Comparison of ENCODE assay signal across 8 cellular contexts in genomic region chr18:59402432-59403090, GRCh38. TPM values are rescaled to one million over a fixed set of nuclear protein-coding genes. Genes with fewer than 3 reads are reported as not detected.
DNase-seq lines count a peak whose midpoint lies in the region; ATAC-seq and TF ChIP-seq lines count a peak whose summit lies in the region.

No MANE protein-coding gene starts in this region.

- no peaks in the 10 kb centered on the region for H3K36me3 ChIP-seq in BJ (ENCODE audit: control insufficient read depth, insufficient read depth, low read length)
- no peaks in the 10 kb centered on the region for H3K36me3 ChIP-seq in kidney epithelial cell (ENCODE audit: control insufficient read depth, insufficient read depth, low read length)

- H3K27ac Mint-ChIP-seq in WTC11, result no peak overlapping the region

- no peak overlapping the region for H3K4me3 Mint-ChIP-seq in WTC11

- CTCF ChIA-PET in BJ (lab: Yijun Ruan, JAX), result interaction anchor here (0.6 to 4.4 kb wide), 55 partner anchors 8 to 1257 kb away, joined by 3 to 110 read pairs (median 5); partner anchors contain the start of genes CPLX4, GRP, LMAN1 and RAX
- CTCF ChIA-PET in WTC11 (lab: Charles Lee), result interaction anchor here (0.5 to 2.7 kb wide), 61 partner anchors 10 to 421 kb away, joined by 3 to 133 read pairs (median 6); partner anchors contain the start of genes CCBE1, CPLX4, GRP and LMAN1

- POLR2A ChIA-PET in BJ (lab: Charles Lee), result no interaction called here
- POLR2A ChIA-PET in WTC11 (lab: Charles Lee), result interaction anchor here (0.5 to 1.5 kb wide), 4 partner anchors 22 to 134 kb away, joined by 3 to 5 read pairs (median 4); no protein-coding TSS in a partner anchor

- ATAC-seq in HG03196 (IDR thresholded peaks at IDR 0.05; ENCODE audit: unreplicated experiment) (peak; percentile 95), WTC11 (peak; percentile 100)

- H3K36me3 Mint-ChIP-seq in WTC11, result no peaks in the 10 kb centered on the region

- H3K9me3 Mint-ChIP-seq in WTC11, result no peaks in the 10 kb centered on the region

- TF ChIP-seq CTCF in BJ (IDR thresholded peaks at IDR 0.05; ENCODE audit: insufficient read depth, low read depth, low read length) (peak; percentile 99), WTC11 (IDR thresholded peaks at IDR 0.05) (peak; percentile 71), cardiac fibroblast (IDR thresholded peaks at IDR 0.05; ENCODE audit: low read depth, low read length) (peak; percentile 99), kidney epithelial cell (IDR thresholded peaks at IDR 0.05; ENCODE audit: insufficient read depth, low read length, poor library complexity, severe bottlenecking) (peak; percentile 99)

- peaks cover 5% of the 10 kb centered on the region for H3K4me1 Mint-ChIP-seq in WTC11

- peaks cover 8% of the 10 kb centered on the region for H3K27me3 Mint-ChIP-seq in WTC11 (ENCODE audit: low read depth)

- H3K4me3 ChIP-seq in BJ (ENCODE audit: low read depth, low read length) (no peak overlapping the region), cardiac fibroblast (replicated peaks in 1 of 2; ENCODE audit: low read depth in 2 of 2, low read length in 2 of 2) (no peak overlapping the region), kidney epithelial cell (ENCODE audit: low read depth, low read length) (no peak overlapping the region)

- H3K27me3 ChIP-seq in BJ (ENCODE audit: control insufficient read depth, insufficient read depth, low read length) (no peaks in the 10 kb centered on the region), kidney epithelial cell (ENCODE audit: control insufficient read depth, insufficient read depth, low read length) (no peaks in the 10 kb centered on the region)

- peak; percentile 4 for DNase-seq in BJ (ENCODE audit: low read depth)
- peak; percentile 68 for DNase-seq in GM19238 (ENCODE audit: insufficient read length, low spot score)
- peak; percentile 95 for DNase-seq in NCI-H2227 (lab: John Stamatoyannopoulos, UW; ENCODE audit: unreplicated experiment)
- DNase-seq in WTC11 (ENCODE audit: low spot score), result peak; percentile 88
- peak; percentile 75 to 78 for DNase-seq in cardiac fibroblast (ENCODE audit: low read depth in 2 of 2)
- peak; percentile 65 for DNase-seq in kidney epithelial cell (ENCODE audit: low read depth)
- peak; percentile 77 for DNase-seq in stimulated activated CD4-positive, alpha-beta T cell treated with anti-CD3 and anti-CD28 coated beads, Interleukin-4, amount 100 ng/mL, for 24 hours

TF ChIP-seq in WTC11, 78 proteins besides CTCF, POLR2A, EP300 and RAD21 (continues in another document):
- TF ChIP-seq HMGXB4 (CRISPR knock-in tag; IDR thresholded peaks at IDR 0.05) (peak; percentile 76), FOXK1 (CRISPR knock-in tag; IDR thresholded peaks at IDR 0.05) (peak; percentile 75), SP1 (CRISPR knock-in tag; conservative IDR thresholded peaks at IDR 0.05) (0 out of 2 replicates have a peak, but pooled peaks have one; percentile 21), MAX (CRISPR knock-in tag; IDR thresholded peaks at IDR 0.05) (peak; percentile 73), CBFB (CRISPR knock-in tag; IDR thresholded peaks at IDR 0.05; ENCODE audit: low read depth) (peak; percentile 54; the same call in 1 of the 2 replicates), ZNF416 (CRISPR knock-in tag; IDR thresholded peaks at IDR 0.05) (no peak), RORB (CRISPR knock-in tag; IDR thresholded peaks at IDR 0.05) (no peak), GTF2I (CRISPR knock-in tag; conservative IDR thresholded peaks at IDR 0.05) (no peak), FOXP1 (CRISPR knock-in tag; IDR thresholded peaks at IDR 0.05; ENCODE audit: borderline replicate concordance) (0 out of 2 replicates have a peak, but pooled peaks have one; percentile 53), ETV6 (CRISPR knock-in tag; IDR thresholded peaks at IDR 0.05) (peak; percentile 63; the same call in 1 of the 2 replicates), E2F5 (CRISPR knock-in tag; IDR thresholded peaks at IDR 0.05) (no peak), ZNF263 (CRISPR knock-in tag; IDR thresholded peaks at IDR 0.05; ENCODE audit: low read depth) (no peak), FOXP4 (CRISPR knock-in tag; IDR thresholded peaks at IDR 0.05) (no peak), ZBTB21 (CRISPR knock-in tag; IDR thresholded peaks at IDR 0.05; ENCODE audit: borderline replicate concordance) (peak; percentile 85; the same call in 1 of the 2 replicates), ZNF232 (CRISPR knock-in tag; IDR thresholded peaks at IDR 0.05) (0 out of 2 replicates have a peak, but pooled peaks have one; percentile 19), CREM (CRISPR knock-in tag; IDR thresholded peaks at IDR 0.05) (0 out of 2 replicates have a peak, but pooled peaks have one; percentile 26), ARID4B (CRISPR knock-in tag; IDR thresholded peaks at IDR 0.05; ENCODE audit: borderline replicate concordance) (peak; percentile 26; the same call in 1 of the 2 replicates)

RNA-seq across cellular contexts. Expression of gene LMAN1, which starts 43.5 kb away (rescaled TPM):
- polyA plus RNA-seq in BJ (2011; rRNA removed), result 65.3 and 117 TPM in 2 replicates
- polyA minus RNA-seq in BJ (2011; rRNA and poly(A)+ RNA removed), result 52.5 and 55.4 TPM in 2 replicates
- total RNA-seq in WTC11 (2021) (77.3 to 84.0 TPM (median 78.7 TPM) in 3 replicates), kidney epithelial cell (118 and 127 TPM in 2 replicates)

Comparison
In these comparisons a context has a peak if more than half of its experiments do, and no peak if none do; other contexts are left out.
1. DNase-seq: peak in every context shown above with its lines; median percentile 95 in NCI-H2227; 88 in WTC11; 77 in stimulated activated CD4-positive, alpha-beta T cell treated with anti-CD3 and anti-CD28 coated beads, Interleukin-4, amount 100 ng/mL, for 24 hours; 76 in cardiac fibroblast; 68 in GM19238; 65 in kidney epithelial cell; 4 in BJ.